In genomic region chr9:137318976-137319375, GRCh38 we compare ENCODE assay signal across 8 cellular contexts. TPM values are rescaled to one million over a fixed set of nuclear protein-coding genes. Genes with fewer than 3 reads are reported as not detected.
A peak's percentile ranks its signal among the peaks of the same experiment; 100 is the strongest.
DNase-seq lines count a peak whose midpoint lies in the region; ATAC-seq and TF ChIP-seq lines count a peak whose summit lies in the region.

No MANE protein-coding gene starts in this region.

- H3K4me1 Mint-ChIP-seq in CD8-positive, alpha-beta T cell (ENCODE audit: low read depth), result peaks cover 4% of the 10 kb centered on the region

- H2AFZ ChIP-seq in PC-3 (ENCODE audit: low read length), result no peak overlapping the region

- H3F3A ChIP-seq in PC-3 (ENCODE audit: low read length, unreplicated experiment), result no peaks in the 10 kb centered on the region

- H3K9ac ChIP-seq in PC-3 (ENCODE audit: low read length), result no peak overlapping the region

- H4K20me1 ChIP-seq in PC-3 (ENCODE audit: low read length), result no peaks in the 10 kb centered on the region

- POLR2A ChIA-PET in CD8-positive, alpha-beta T cell (lab: Charles Lee), result no interaction called here
- POLR2A ChIA-PET in PC-3 (lab: Charles Lee; ENCODE audit: unreplicated experiment), result no interaction called here

- TF ChIP-seq CTCF in choroid plexus epithelial cell (conservative IDR thresholded peaks at IDR 0.05; ENCODE audit: low read depth, low read length) (peak; percentile 17), left lung (IDR thresholded peaks at IDR 0.05) (no peak), thyroid gland (IDR thresholded peaks at IDR 0.05) (peak in 1 of 6 experiments; percentile 28), PC-3 (conservative IDR thresholded peaks at IDR 0.05; ENCODE audit: low read depth, low read length) (no peak)
- TF ChIP-seq CTCF in CD8-positive, alpha-beta T cell (IDR thresholded peaks at IDR 0.05), result no peak

- no peak overlapping the region for H3K4me3 Mint-ChIP-seq in CD8-positive, alpha-beta T cell

- peak; percentile 88 for DNase-seq in HuH-7.5 (ENCODE audit: low spot score)
- DNase-seq in choroid plexus epithelial cell (ENCODE audit: low read depth), result no peak
- DNase-seq in left lung, result peak; percentile 38 to 61
- DNase-seq in thyroid gland, result peak in 1 of 2 donors; percentile 32
- no peak for DNase-seq in H4 (ENCODE audit: low spot score)
- no peak for DNase-seq in CD8-positive, alpha-beta T cell
- no peak for DNase-seq in PC-3

- H3K36me3 Mint-ChIP-seq in CD8-positive, alpha-beta T cell, result no peaks in the 10 kb centered on the region

- H3K27me3 Mint-ChIP-seq in CD8-positive, alpha-beta T cell (ENCODE audit: low read depth), result no peaks in the 10 kb centered on the region

- H3K27ac ChIP-seq in left lung (peak overlapping the region in 1 of 2 donors; percentile 30), thyroid gland (peak overlapping the region in 2 of 3 donors; percentile 29 to 53), PC-3 (ENCODE audit: low read length) (no peak overlapping the region)
- no peak overlapping the region for H3K27ac ChIP-seq in CD8-positive, alpha-beta T cell (ENCODE audit: low read depth, low read length)

- H3K27me3 ChIP-seq in left lung (peaks cover 0 to 35% of the 10 kb centered on the region in 2 donors), thyroid gland (no peaks in the 10 kb centered on the region), PC-3 (ENCODE audit: low read length) (no peaks in the 10 kb centered on the region)
- peaks cover 4% of the 10 kb centered on the region for H3K27me3 ChIP-seq in CD8-positive, alpha-beta T cell (ENCODE audit: insufficient read depth, low read length)

- no peaks in the 10 kb centered on the region for H3K36me3 ChIP-seq in left lung
- H3K36me3 ChIP-seq in thyroid gland, result no peaks in the 10 kb centered on the region
- no peaks in the 10 kb centered on the region for H3K36me3 ChIP-seq in CD8-positive, alpha-beta T cell (ENCODE audit: insufficient read depth, low read length)
- H3K36me3 ChIP-seq in PC-3 (ENCODE audit: low read depth, low read length), result no peaks in the 10 kb centered on the region

- H3K9me2 ChIP-seq in PC-3 (replicated peaks; ENCODE audit: low read length), result no peaks in the 10 kb centered on the region

- intact Hi-C loops in left lung (cut with DNase I), result no loop called here
- intact Hi-C loops in thyroid gland (cut with DNase I), result no loop called here
- intact Hi-C loops in CD8-positive, alpha-beta T cell (cut with DNase I, micrococcal nuclease), result no loop called here
- intact Hi-C loops in PC-3 (cut with micrococcal nuclease), result no loop called here

- H3K4me1 ChIP-seq in left lung, result peaks cover 5 to 45% of the 10 kb centered on the region in 2 donors
- peaks cover 7 to 34% of the 10 kb centered on the region in 2 donors for H3K4me1 ChIP-seq in thyroid gland
- peaks cover 13% of the 10 kb centered on the region for H3K4me1 ChIP-seq in CD8-positive, alpha-beta T cell (ENCODE audit: insufficient read depth, low read length)
- H3K4me1 ChIP-seq in PC-3 (ENCODE audit: insufficient read depth, low read length), result peaks cover 9% of the 10 kb centered on the region; the same call in 1 of the 2 replicates

- no peaks in the 10 kb centered on the region for H3K79me2 ChIP-seq in PC-3 (ENCODE audit: low read length)

- H3K9me3 Mint-ChIP-seq in CD8-positive, alpha-beta T cell, result no peaks in the 10 kb centered on the region

- ATAC-seq in left lung (peak; percentile 13), PC-3 (no peak), HG03439 (IDR thresholded peaks at IDR 0.05; ENCODE audit: unreplicated experiment) (no peak)
- ATAC-seq in CD8-positive, alpha-beta T cell, result no peak

- H3K9me3 ChIP-seq in left lung (no peaks in the 10 kb centered on the region), thyroid gland (no peaks in the 10 kb centered on the region), PC-3 (ENCODE audit: low read length) (no peaks in the 10 kb centered on the region)
- H3K9me3 ChIP-seq in CD8-positive, alpha-beta T cell (ENCODE audit: low read length), result no peaks in the 10 kb centered on the region

- H3K27ac Mint-ChIP-seq in CD8-positive, alpha-beta T cell, result no peak overlapping the region

- no peak overlapping the region for H3K4me2 ChIP-seq in PC-3 (ENCODE audit: low read length)

- WGBS in thyroid gland, 2 donors, result 75 to 76% methylated on average over 6 to 14 of the region's 22 CpGs

- TF ChIP-seq POLR2A in thyroid gland (IDR thresholded peaks at IDR 0.05), result no peak

- BruUV-seq in PC-3 (replicated peaks; lab: Mats Ljungman, UMichigan), result no TSS peak

- CTCF ChIA-PET in CD8-positive, alpha-beta T cell (lab: Charles Lee), result no interaction called here
- CTCF ChIA-PET in PC-3 (lab: Charles Lee), result no interaction called here

- H3K4me3 ChIP-seq in choroid plexus epithelial cell (ENCODE audit: low read depth, low read length) (no peak overlapping the region), left lung (no peak overlapping the region), thyroid gland (replicated peaks in 1 of 3) (no peak overlapping the region), PC-3 (ENCODE audit: low read length) (no peak overlapping the region)
- no peak overlapping the region for H3K4me3 ChIP-seq in CD8-positive, alpha-beta T cell (ENCODE audit: low read depth, low read length)

RNA-seq across cellular contexts. Expression of gene NRARP, which starts 16.9 kb away (rescaled TPM):
- total RNA-seq in left lung (10 to 100 TPM; 11.3 to 15.2 TPM), thyroid gland (10 to 100 TPM in 1 of 4 donors, 1 to 10 TPM in 3; 1.8 to 10.2 (median 6.8) TPM), PC-3 (2014; rRNA removed) (35.5 and 36.8 TPM in 2 replicates)
- total RNA-seq in H4 (2014; rRNA removed; shearing (Covaris generic)), result 0.37 TPM in 1 of 2 replicates, not detected in the other
- 1 to 10 TPM in 1 of 2 experiments, under 1 TPM in 1; 1.00 to 1.5 TPM for total RNA-seq in CD8-positive, alpha-beta T cell

RNA-seq across cellular contexts. Expression of gene TOR4A, which starts 41.5 kb away (rescaled TPM):
- 10 to 100 TPM; 31.8 to 38.5 TPM for total RNA-seq in left lung
- total RNA-seq in thyroid gland, result 10 to 100 TPM; 10.8 to 14.7 (median 12.0) TPM
- 0.37 and 1.3 TPM in 2 replicates for total RNA-seq in H4 (2014; rRNA removed; shearing (Covaris generic))
- total RNA-seq in CD8-positive, alpha-beta T cell, result under 1 TPM; 0.22 to 0.42 TPM
- total RNA-seq in PC-3 (2014; rRNA removed), result 28.9 and 32.7 TPM in 2 replicates

Comparison
In these comparisons a context has a peak if more than half of its experiments do, and no peak if none do; other contexts are left out.
1. DNase-seq: peak in HuH-7.5 (single experiment) and left lung (2 of 2); none in choroid plexus epithelial cell (single experiment), H4 (single experiment), CD8-positive, alpha-beta T cell (0 of 7) and PC-3 (single experiment).
2. H3K27ac ChIP-seq: peak in thyroid gland (2 of 3); none in CD8-positive, alpha-beta T cell (single experiment) and PC-3 (single experiment).